Comparison of ENCODE assay signal across 24 cellular contexts in genomic region chr10:35166607-35167006, GRCh38. TPM values are rescaled to one million over a fixed set of nuclear protein-coding genes. Genes with fewer than 3 reads are reported as not detected.
DNase-seq lines count a peak whose midpoint lies in the region; ATAC-seq and TF ChIP-seq lines count a peak whose summit lies in the region.
"Had no signal": no experiment of that assay in that cellular context is flagged by ENCODE, and none has a peak within 500 bp of the region (broad histone marks: within the 10 kb centered on the region; RNA-seq: fewer than 3 reads in every experiment).

No MANE protein-coding gene starts in this region.

- H3K36me3 Mint-ChIP-seq in T-helper 17 cell (ENCODE audit: low read depth) = peaks cover 6% of the 10 kb centered on the region
- H3K36me3 Mint-ChIP-seq in stimulated activated naive B cell treated with anti-CD40 and anti-IgM and Interleukin-4, amounts not matched to agents 10 μg/mL and 1 μg/mL and 100 μg/mL, for 72 hours = peaks cover 12 to 18% of the 10 kb centered on the region in 2 donors
- H3K36me3 Mint-ChIP-seq: CD14-positive monocyte had no signal

- H3K4me1 ChIP-seq in cardiac muscle cell (ENCODE audit: low read depth) = peaks cover 2% of the 10 kb centered on the region
- H3K4me1 ChIP-seq: BE2C had no signal

- ATAC-seq in Right ventricle myocardium inferior (no peak), T-helper 17 cell (no peak), HG03280 (IDR thresholded peaks at IDR 0.05; ENCODE audit: unreplicated experiment) (no peak), GM21737 (IDR thresholded peaks at IDR 0.05; ENCODE audit: unreplicated experiment) (no peak)
- ATAC-seq in stimulated activated naive B cell treated with anti-CD40 and anti-IgM and Interleukin-4, amounts not matched to agents 10 μg/mL and 1 μg/mL and 100 μg/mL, for 72 hours (replicated peaks) = no peak
- ATAC-seq: GM12878 had no signal

- H3K4me3 Mint-ChIP-seq in T-helper 17 cell = no peak overlapping the region
- H3K4me3 Mint-ChIP-seq in stimulated activated naive B cell treated with anti-CD40 and anti-IgM and Interleukin-4, amounts not matched to agents 10 μg/mL and 1 μg/mL and 100 μg/mL, for 72 hours = no peak overlapping the region
- H3K4me3 Mint-ChIP-seq: CD14-positive monocyte; CD4-positive, alpha-beta memory T cell; CD4-positive, CD25-positive, alpha-beta regulatory T cell; CD8-positive, alpha-beta memory T cell had no signal

- peak overlapping the region; percentile 18 for H3K27ac ChIP-seq in cardiac muscle cell
- H3K27ac ChIP-seq: 22Rv1, BLaER1 had no signal

- DNase-seq in cardiac muscle cell (ENCODE audit: low read depth in 1 of 2, low spot score in 1 of 2) = no peak
- DNase-seq in Right ventricle myocardium inferior (ENCODE audit: missing footprints) = no peak
- DNase-seq in T-helper 17 cell = no peak
- no peak for DNase-seq in stimulated activated naive B cell treated with anti-CD40 and anti-IgM and Interleukin-4, amounts not matched to agents 10 μg/mL and 1 μg/mL and 100 μg/mL, for 72 hours
- DNase-seq: ACHN; BE2C; C1 segment of cervical spinal cord; CD4-positive, alpha-beta memory T cell; CD4-positive, CD25-positive, alpha-beta regulatory T cell; CD8-positive, alpha-beta memory T cell; COR-L47; DMS 273 treated with DMSO at 0.1 percent for 48 hours; DMS153; DMS53; DMS79; DND-41; EL; GDM1 had no signal

- intact Hi-C loops in Right ventricle myocardium inferior (cut with DNase I) = no loop called here

- no peak for TF ChIP-seq CTCF in cardiac muscle cell (IDR thresholded peaks at IDR 0.05; ENCODE audit: low read depth, low read length)

- peak overlapping the region; percentile 6 for H3K27ac Mint-ChIP-seq in T-helper 17 cell
- peak overlapping the region; percentile 25 for H3K27ac Mint-ChIP-seq in stimulated activated naive B cell treated with anti-CD40 and anti-IgM and Interleukin-4, amounts not matched to agents 10 μg/mL and 1 μg/mL and 100 μg/mL, for 72 hours
- H3K27ac Mint-ChIP-seq: CD14-positive monocyte had no signal

- no peaks in the 10 kb centered on the region for H3K27me3 ChIP-seq in cardiac muscle cell
- H3K27me3 ChIP-seq: BE2C, BLaER1 had no signal

- peaks cover 3 to 6% of the 10 kb centered on the region in 2 donors for H3K9me3 Mint-ChIP-seq in stimulated activated naive B cell treated with anti-CD40 and anti-IgM and Interleukin-4, amounts not matched to agents 10 μg/mL and 1 μg/mL and 100 μg/mL, for 72 hours

- H3K27me3 Mint-ChIP-seq in T-helper 17 cell = no peaks in the 10 kb centered on the region
- no peaks in the 10 kb centered on the region for H3K27me3 Mint-ChIP-seq in stimulated activated naive B cell treated with anti-CD40 and anti-IgM and Interleukin-4, amounts not matched to agents 10 μg/mL and 1 μg/mL and 100 μg/mL, for 72 hours
- H3K27me3 Mint-ChIP-seq: CD4-positive, alpha-beta memory T cell; CD4-positive, CD25-positive, alpha-beta regulatory T cell; CD8-positive, alpha-beta memory T cell had no signal

- H3K36me3 ChIP-seq in cardiac muscle cell = no peaks in the 10 kb centered on the region
- H3K36me3 ChIP-seq: BE2C, BLaER1 had no signal

- H3K9me3 ChIP-seq in cardiac muscle cell (ENCODE audit: low read depth) (no peaks in the 10 kb centered on the region), T-helper 17 cell (ENCODE audit: control insufficient read depth, low read length, poor library complexity, severe bottlenecking) (no peaks in the 10 kb centered on the region)
- H3K9me3 ChIP-seq: BE2C had no signal

- no peaks in the 10 kb centered on the region for H3K4me1 Mint-ChIP-seq in T-helper 17 cell
- H3K4me1 Mint-ChIP-seq in stimulated activated naive B cell treated with anti-CD40 and anti-IgM and Interleukin-4, amounts not matched to agents 10 μg/mL and 1 μg/mL and 100 μg/mL, for 72 hours = peaks cover 6 to 11% of the 10 kb centered on the region in 2 donors
- H3K4me1 Mint-ChIP-seq: CD4-positive, alpha-beta memory T cell; CD8-positive, alpha-beta memory T cell had no signal

- no peak overlapping the region for H3K4me3 ChIP-seq in cardiac muscle cell
- H3K4me3 ChIP-seq: BLaER1, GM12878 had no signal

RNA-seq across cellular contexts. Expression of gene CREM, which starts 40.0 kb away (rescaled TPM):
- total RNA-seq in cardiac muscle cell (415 and 468 TPM in 2 replicates), Right ventricle myocardium inferior (63.7 TPM), T-helper 17 cell (10 to 100 TPM; 50.8 to 79.2 TPM)
- 486 and 570 TPM in 2 replicates for polyA plus RNA-seq in cardiac muscle cell
